12 cellular contexts compared by ENCODE assay signal in genomic region chr2:209476367-209477191, GRCh38. TPM values are rescaled to one million over a fixed set of nuclear protein-coding genes. Genes with fewer than 3 reads are reported as not detected.
DNase-seq lines count a peak whose midpoint lies in the region; ATAC-seq and TF ChIP-seq lines count a peak whose summit lies in the region.
"Had no signal": no experiment of that assay in that cellular context is flagged by ENCODE, and none has a peak within 500 bp of the region (broad histone marks: within the 10 kb centered on the region; RNA-seq: fewer than 3 reads in every experiment).

No MANE protein-coding gene starts in this region.

- H3K27ac ChIP-seq in breast epithelium = no peak overlapping the region

- H3K27ac Mint-ChIP-seq in natural killer cell = no peak overlapping the region
- H3K27ac Mint-ChIP-seq: stimulated activated naive B cell treated with anti-CD40 and anti-IgM and Interleukin-4, amounts not matched to agents 10 μg/mL and 1 μg/mL and 100 μg/mL, for 72 hours had no signal

- H3K4me3 Mint-ChIP-seq in natural killer cell = no peak overlapping the region
- H3K4me3 Mint-ChIP-seq: central memory CD8-positive, alpha-beta T cell; stimulated activated naive B cell treated with anti-CD40 and anti-IgM and Interleukin-4, amounts not matched to agents 10 μg/mL and 1 μg/mL and 100 μg/mL, for 72 hours had no signal

- H3K9me3 Mint-ChIP-seq in natural killer cell = no peaks in the 10 kb centered on the region
- H3K9me3 Mint-ChIP-seq: central memory CD8-positive, alpha-beta T cell; stimulated activated naive B cell treated with anti-CD40 and anti-IgM and Interleukin-4, amounts not matched to agents 10 μg/mL and 1 μg/mL and 100 μg/mL, for 72 hours had no signal

- peak; percentile 46 for DNase-seq in HT-29 (ENCODE audit: low spot score)
- DNase-seq in NCI-H446 treated with DMSO at 0.1 percent for 48 hours (lab: John Stamatoyannopoulos, UW) = peak; percentile 99
- peak; percentile 41 for DNase-seq in retina
- DNase-seq in natural killer cell = no peak
- DNase-seq in lower leg skin (ENCODE audit: low spot score in 2 of 2) = no peak
- no peak for DNase-seq in mucosa of gallbladder (ENCODE audit: low spot score)
- no peak for DNase-seq in breast epithelium (ENCODE audit: low spot score in 2 of 2)
- DNase-seq: stimulated activated naive B cell treated with anti-CD40 and anti-IgM and Interleukin-4, amounts not matched to agents 10 μg/mL and 1 μg/mL and 100 μg/mL, for 72 hours had no signal

- no peaks in the 10 kb centered on the region for H3K4me1 Mint-ChIP-seq in natural killer cell
- H3K4me1 Mint-ChIP-seq: central memory CD8-positive, alpha-beta T cell; stimulated activated naive B cell treated with anti-CD40 and anti-IgM and Interleukin-4, amounts not matched to agents 10 μg/mL and 1 μg/mL and 100 μg/mL, for 72 hours had no signal

- no peaks in the 10 kb centered on the region for H3K27me3 ChIP-seq in endocrine pancreas (ENCODE audit: control insufficient read depth, insufficient read depth, low read length)
- H3K27me3 ChIP-seq in breast epithelium = no peaks in the 10 kb centered on the region

- H3K4me3 ChIP-seq in endocrine pancreas (ENCODE audit: control insufficient read depth, insufficient read depth, low read length) (peak overlapping the region; percentile 8), lower leg skin (ENCODE audit: low read depth, poor library complexity, severe bottlenecking) (no peak overlapping the region), breast epithelium (no peak overlapping the region)

- 55 to 59% methylated on average over 8 of the region's 8 CpGs for WGBS in lower leg skin, 2 donors

- peaks cover 0 to 2% of the 10 kb centered on the region in 2 donors for H3K27me3 Mint-ChIP-seq in natural killer cell (ENCODE audit: low read depth in 2 of 2)
- H3K27me3 Mint-ChIP-seq: central memory CD8-positive, alpha-beta T cell; stimulated activated naive B cell treated with anti-CD40 and anti-IgM and Interleukin-4, amounts not matched to agents 10 μg/mL and 1 μg/mL and 100 μg/mL, for 72 hours had no signal

- ATAC-seq in natural killer cell = no peak
- ATAC-seq: right cardiac atrium; stimulated activated naive B cell treated with anti-CD40 and anti-IgM and Interleukin-4, amounts not matched to agents 10 μg/mL and 1 μg/mL and 100 μg/mL, for 72 hours had no signal

- H3K9me3 ChIP-seq in endocrine pancreas (ENCODE audit: control insufficient read depth, low read length) (no peaks in the 10 kb centered on the region), breast epithelium (no peaks in the 10 kb centered on the region)

- H3K36me3 Mint-ChIP-seq in natural killer cell = no peaks in the 10 kb centered on the region
- H3K36me3 Mint-ChIP-seq: stimulated activated naive B cell treated with anti-CD40 and anti-IgM and Interleukin-4, amounts not matched to agents 10 μg/mL and 1 μg/mL and 100 μg/mL, for 72 hours had no signal

- TF ChIP-seq CTCF in natural killer cell (IDR thresholded peaks at IDR 0.05) (no peak), lower leg skin (IDR thresholded peaks at IDR 0.05) (no peak), breast epithelium (IDR thresholded peaks at IDR 0.05) (no peak)

- peaks cover 35% of the 10 kb centered on the region for H3K4me1 ChIP-seq in endocrine pancreas (ENCODE audit: control insufficient read depth, insufficient read depth, low read length)
- H3K4me1 ChIP-seq in breast epithelium = no peaks in the 10 kb centered on the region

- H3K36me3 ChIP-seq in endocrine pancreas (ENCODE audit: control insufficient read depth, insufficient read depth, low read length) (no peaks in the 10 kb centered on the region), breast epithelium (no peaks in the 10 kb centered on the region)

- no peak for TF ChIP-seq POLR2A in lower leg skin (IDR thresholded peaks at IDR 0.05)
- TF ChIP-seq POLR2A in breast epithelium (IDR thresholded peaks at IDR 0.05) = no peak

- no peak overlapping the region for H3K9ac ChIP-seq in endocrine pancreas (ENCODE audit: control insufficient read depth, insufficient read depth, low read length)

- intact Hi-C loops in natural killer cell (cut with micrococcal nuclease) (no loop called here), lower leg skin (cut with DNase I; ENCODE audit: low total_unique reads) (no loop called here), breast epithelium (cut with DNase I; ENCODE audit: low total_unique reads) (no loop called here)

RNA-seq across cellular contexts. Expression of gene MAP2, which starts 52.7 kb away (rescaled TPM):
- total RNA-seq in HT-29 (2014; rRNA removed; shearing (Covaris generic)) = 0.08 and 1.4 TPM in 2 replicates
- total RNA-seq in natural killer cell (not detected), lower leg skin (10 to 100 TPM; 35.1 to 47.8 (median 40.9) TPM), mucosa of gallbladder (43.9 TPM), breast epithelium (10 to 100 TPM in 2 of 3 donors, 1 to 10 TPM in 1; 8.2 to 18.6 (median 11.5) TPM)
- total RNA-seq: activated CD8-positive, alpha-beta memory T cell treated with anti-CD3 and anti-CD28 coated beads for 36 hours had no signal

Comparison
In these comparisons a context has a peak if more than half of its experiments do, and no peak if none do; other contexts are left out.
1. DNase-seq: peak in HT-29 (single experiment), NCI-H446 treated with DMSO at 0.1 percent for 48 hours (single experiment) and retina (single experiment); none in natural killer cell (single experiment), lower leg skin (0 of 2), mucosa of gallbladder (single experiment) and breast epithelium (0 of 2).